15 cellular contexts compared by ENCODE assay signal in genomic region chr4:145066063-145066501, GRCh38.
A peak's percentile ranks its signal among the peaks of the same experiment; 100 is the strongest.
DNase-seq lines count a peak whose midpoint lies in the region; ATAC-seq lines count a peak whose summit lies in the region.
"Had no signal": no experiment of that assay in that cellular context is flagged by ENCODE, and none has a peak within 500 bp of the region (broad histone marks: within the 10 kb centered on the region; RNA-seq: fewer than 3 reads in every experiment).

No MANE protein-coding gene starts in this region.

- peaks cover 37% of the 10 kb centered on the region for H3K4me1 Mint-ChIP-seq in activated naive CD4-positive, alpha-beta T cell treated with anti-CD3 and anti-CD28 coated beads, Interleukin-2, amount 50 U/mL, for 24 hours

- DNase-seq in activated naive CD4-positive, alpha-beta T cell treated with Interleukin-2 at 50 U/mL for 16 hours, result no peak
- DNase-seq in NCI-H2227 treated with DMSO at 0.1 percent for 48 hours (lab: John Stamatoyannopoulos, UW), result peak; percentile 26
- peak; percentile 20 for DNase-seq in iPS DF 19.7 (ENCODE audit: low read depth, low spot score)
- peak; percentile 31 for DNase-seq in smooth muscle cell of the brain vasculature (ENCODE audit: low read depth, low spot score)
- DNase-seq in NCI-H510A (lab: John Stamatoyannopoulos, UW), result no peak
- DNase-seq in NCI-H2107 (lab: John Stamatoyannopoulos, UW), result no peak
- DNase-seq: activated CD4-positive, CD25-positive, alpha-beta regulatory T cell treated with anti-CD3 and anti-CD28 coated beads, Interleukin-2, amount 50 U/mL, for 72 hours; activated effector memory CD4-positive, alpha-beta T cell treated with Interleukin-2 at 50 U/mL for 16 hours; foreskin fibroblast; KG1; left cardiac atrium; NCI-H524 treated with DMSO at 0.1 percent for 48 hours; stimulated activated CD4-positive, alpha-beta T cell treated with anti-CD3 and anti-CD28 coated beads, Interleukin-4, amount 100 ng/mL, for 4 hours had no signal

- no peaks in the 10 kb centered on the region for H3K27me3 Mint-ChIP-seq in activated naive CD4-positive, alpha-beta T cell treated with anti-CD3 and anti-CD28 coated beads, Interleukin-2, amount 50 U/mL, for 24 hours

- ATAC-seq in HG02678 (IDR thresholded peaks at IDR 0.05; ENCODE audit: unreplicated experiment), result no peak
- ATAC-seq: left cardiac atrium had no signal

- H3K4me3 Mint-ChIP-seq in activated naive CD4-positive, alpha-beta T cell treated with anti-CD3 and anti-CD28 coated beads, Interleukin-2, amount 50 U/mL, for 24 hours, result peak overlapping the region; percentile 36

- no peaks in the 10 kb centered on the region for H3K9me3 Mint-ChIP-seq in activated naive CD4-positive, alpha-beta T cell treated with anti-CD3 and anti-CD28 coated beads, Interleukin-2, amount 50 U/mL, for 24 hours

- H3K36me3 Mint-ChIP-seq in activated naive CD4-positive, alpha-beta T cell treated with anti-CD3 and anti-CD28 coated beads, Interleukin-2, amount 50 U/mL, for 24 hours, result peaks cover 14% of the 10 kb centered on the region

- peak overlapping the region; percentile 72 for H3K27ac Mint-ChIP-seq in activated naive CD4-positive, alpha-beta T cell treated with anti-CD3 and anti-CD28 coated beads, Interleukin-2, amount 50 U/mL, for 24 hours

Comparison
In these comparisons a context has a peak if more than half of its experiments do, and no peak if none do; other contexts are left out.
1. DNase-seq: peak in NCI-H2227 treated with DMSO at 0.1 percent for 48 hours (single experiment), iPS DF 19.7 (single experiment) and smooth muscle cell of the brain vasculature (single experiment); none in activated naive CD4-positive, alpha-beta T cell treated with Interleukin-2 at 50 U/mL for 16 hours (single experiment), NCI-H510A (single experiment) and NCI-H2107 (single experiment).